Comparison of ENCODE assay signal across 1 cellular context in the genomic region with DNA sequence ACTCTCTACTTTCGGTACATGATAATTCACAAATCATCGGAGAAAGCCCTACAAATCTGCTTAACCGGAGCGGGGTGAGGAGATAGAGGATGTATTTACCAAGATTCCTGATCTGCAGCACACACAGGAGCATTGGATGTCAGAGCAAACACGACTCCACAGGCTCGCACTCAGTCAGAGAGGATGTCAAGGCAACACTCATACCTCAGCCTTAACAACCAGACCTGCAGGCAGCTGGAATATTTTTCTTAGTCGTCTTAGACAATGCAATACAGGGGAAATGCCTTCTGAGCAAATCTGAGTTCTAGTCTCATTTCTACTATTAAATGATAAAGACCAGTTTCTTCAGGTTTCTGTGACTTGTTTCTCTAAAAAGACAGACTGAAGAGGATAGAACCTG.
TF ChIP-seq lines count a peak whose summit lies in the region.

No MANE protein-coding gene starts in this region.

TF ChIP-seq in H1, 55 proteins besides CTCF, POLR2A, EP300 and RAD21 (continued from another document):
- TF ChIP-seq, protein P1, sequence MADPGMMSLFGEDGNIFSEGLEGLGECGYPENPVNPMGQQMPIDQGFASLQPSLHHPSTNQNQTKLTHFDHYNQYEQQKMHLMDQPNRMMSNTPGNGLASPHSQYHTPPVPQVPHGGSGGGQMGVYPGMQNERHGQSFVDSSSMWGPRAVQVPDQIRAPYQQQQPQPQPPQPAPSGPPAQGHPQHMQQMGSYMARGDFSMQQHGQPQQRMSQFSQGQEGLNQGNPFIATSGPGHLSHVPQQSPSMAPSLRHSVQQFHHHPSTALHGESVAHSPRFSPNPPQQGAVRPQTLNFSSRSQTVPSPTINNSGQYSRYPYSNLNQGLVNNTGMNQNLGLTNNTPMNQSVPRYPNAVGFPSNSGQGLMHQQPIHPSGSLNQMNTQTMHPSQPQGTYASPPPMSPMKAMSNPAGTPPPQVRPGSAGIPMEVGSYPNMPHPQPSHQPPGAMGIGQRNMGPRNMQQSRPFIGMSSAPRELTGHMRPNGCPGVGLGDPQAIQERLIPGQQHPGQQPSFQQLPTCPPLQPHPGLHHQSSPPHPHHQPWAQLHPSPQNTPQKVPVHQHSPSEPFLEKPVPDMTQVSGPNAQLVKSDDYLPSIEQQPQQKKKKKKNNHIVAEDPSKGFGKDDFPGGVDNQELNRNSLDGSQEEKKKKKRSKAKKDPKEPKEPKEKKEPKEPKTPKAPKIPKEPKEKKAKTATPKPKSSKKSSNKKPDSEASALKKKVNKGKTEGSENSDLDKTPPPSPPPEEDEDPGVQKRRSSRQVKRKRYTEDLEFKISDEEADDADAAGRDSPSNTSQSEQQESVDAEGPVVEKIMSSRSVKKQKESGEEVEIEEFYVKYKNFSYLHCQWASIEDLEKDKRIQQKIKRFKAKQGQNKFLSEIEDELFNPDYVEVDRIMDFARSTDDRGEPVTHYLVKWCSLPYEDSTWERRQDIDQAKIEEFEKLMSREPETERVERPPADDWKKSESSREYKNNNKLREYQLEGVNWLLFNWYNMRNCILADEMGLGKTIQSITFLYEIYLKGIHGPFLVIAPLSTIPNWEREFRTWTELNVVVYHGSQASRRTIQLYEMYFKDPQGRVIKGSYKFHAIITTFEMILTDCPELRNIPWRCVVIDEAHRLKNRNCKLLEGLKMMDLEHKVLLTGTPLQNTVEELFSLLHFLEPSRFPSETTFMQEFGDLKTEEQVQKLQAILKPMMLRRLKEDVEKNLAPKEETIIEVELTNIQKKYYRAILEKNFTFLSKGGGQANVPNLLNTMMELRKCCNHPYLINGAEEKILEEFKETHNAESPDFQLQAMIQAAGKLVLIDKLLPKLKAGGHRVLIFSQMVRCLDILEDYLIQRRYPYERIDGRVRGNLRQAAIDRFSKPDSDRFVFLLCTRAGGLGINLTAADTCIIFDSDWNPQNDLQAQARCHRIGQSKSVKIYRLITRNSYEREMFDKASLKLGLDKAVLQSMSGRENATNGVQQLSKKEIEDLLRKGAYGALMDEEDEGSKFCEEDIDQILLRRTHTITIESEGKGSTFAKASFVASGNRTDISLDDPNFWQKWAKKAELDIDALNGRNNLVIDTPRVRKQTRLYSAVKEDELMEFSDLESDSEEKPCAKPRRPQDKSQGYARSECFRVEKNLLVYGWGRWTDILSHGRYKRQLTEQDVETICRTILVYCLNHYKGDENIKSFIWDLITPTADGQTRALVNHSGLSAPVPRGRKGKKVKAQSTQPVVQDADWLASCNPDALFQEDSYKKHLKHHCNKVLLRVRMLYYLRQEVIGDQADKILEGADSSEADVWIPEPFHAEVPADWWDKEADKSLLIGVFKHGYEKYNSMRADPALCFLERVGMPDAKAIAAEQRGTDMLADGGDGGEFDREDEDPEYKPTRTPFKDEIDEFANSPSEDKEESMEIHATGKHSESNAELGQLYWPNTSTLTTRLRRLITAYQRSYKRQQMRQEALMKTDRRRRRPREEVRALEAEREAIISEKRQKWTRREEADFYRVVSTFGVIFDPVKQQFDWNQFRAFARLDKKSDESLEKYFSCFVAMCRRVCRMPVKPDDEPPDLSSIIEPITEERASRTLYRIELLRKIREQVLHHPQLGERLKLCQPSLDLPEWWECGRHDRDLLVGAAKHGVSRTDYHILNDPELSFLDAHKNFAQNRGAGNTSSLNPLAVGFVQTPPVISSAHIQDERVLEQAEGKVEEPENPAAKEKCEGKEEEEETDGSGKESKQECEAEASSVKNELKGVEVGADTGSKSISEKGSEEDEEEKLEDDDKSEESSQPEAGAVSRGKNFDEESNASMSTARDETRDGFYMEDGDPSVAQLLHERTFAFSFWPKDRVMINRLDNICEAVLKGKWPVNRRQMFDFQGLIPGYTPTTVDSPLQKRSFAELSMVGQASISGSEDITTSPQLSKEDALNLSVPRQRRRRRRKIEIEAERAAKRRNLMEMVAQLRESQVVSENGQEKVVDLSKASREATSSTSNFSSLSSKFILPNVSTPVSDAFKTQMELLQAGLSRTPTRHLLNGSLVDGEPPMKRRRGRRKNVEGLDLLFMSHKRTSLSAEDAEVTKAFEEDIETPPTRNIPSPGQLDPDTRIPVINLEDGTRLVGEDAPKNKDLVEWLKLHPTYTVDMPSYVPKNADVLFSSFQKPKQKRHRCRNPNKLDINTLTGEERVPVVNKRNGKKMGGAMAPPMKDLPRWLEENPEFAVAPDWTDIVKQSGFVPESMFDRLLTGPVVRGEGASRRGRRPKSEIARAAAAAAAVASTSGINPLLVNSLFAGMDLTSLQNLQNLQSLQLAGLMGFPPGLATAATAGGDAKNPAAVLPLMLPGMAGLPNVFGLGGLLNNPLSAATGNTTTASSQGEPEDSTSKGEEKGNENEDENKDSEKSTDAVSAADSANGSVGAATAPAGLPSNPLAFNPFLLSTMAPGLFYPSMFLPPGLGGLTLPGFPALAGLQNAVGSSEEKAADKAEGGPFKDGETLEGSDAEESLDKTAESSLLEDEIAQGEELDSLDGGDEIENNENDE (IDR thresholded peaks at IDR 0.05; ENCODE audit: insufficient replicate concordance, low read length): no peak
- TF ChIP-seq NANOG (IDR thresholded peaks at IDR 0.05; ENCODE audit: insufficient read depth, low read depth, low read length, poor library complexity, severe bottlenecking) (no peak), SUZ12 (IDR thresholded peaks at IDR 0.05; ENCODE audit: low read length) (no peak), TBP (IDR thresholded peaks at IDR 0.05; ENCODE audit: low read depth, low read length) (no peak), RFX5 (IDR thresholded peaks at IDR 0.05; ENCODE audit: borderline replicate concordance, low read depth, low read length) (no peak), ATF2 (IDR thresholded peaks at IDR 0.05; ENCODE audit: low read length) (no peak), EZH2 (IDR thresholded peaks at IDR 0.05; ENCODE audit: low read depth, low read length, severe bottlenecking) (no peak), RNF2 (IDR thresholded peaks at IDR 0.05; ENCODE audit: borderline replicate concordance, low read depth, low read length, missing control alignments, poor library complexity, severe bottlenecking) (no peak)
